1 cellular context compared by ENCODE assay signal in genomic region chr1:32448773-32449456, GRCh38.
TF ChIP-seq lines count a peak whose summit lies in the region.

No MANE protein-coding gene starts in this region.

TF ChIP-seq in H1, 55 proteins besides CTCF, POLR2A, EP300 and RAD21:
- peak; percentile 68 for TF ChIP-seq YY1 (IDR thresholded peaks at IDR 0.05; ENCODE audit: low read depth, low read length)
- TF ChIP-seq MAX (IDR thresholded peaks at IDR 0.05) = no peak
